20 cellular contexts compared by ENCODE assay signal in genomic region chrX:51407520-51408409, GRCh38.
DNase-seq lines count a peak whose midpoint lies in the region; ATAC-seq and TF ChIP-seq lines count a peak whose summit lies in the region.
"Had no signal": no experiment of that assay in that cellular context is flagged by ENCODE, and none has a peak within 500 bp of the region (broad histone marks: within the 10 kb centered on the region; RNA-seq: fewer than 3 reads in every experiment).

No MANE protein-coding gene starts in this region.

- no peak overlapping the region for H2BK120ac ChIP-seq in mesendoderm (ENCODE audit: low read depth, low read length)

- H3K79me2 ChIP-seq in GM23338 (replicated peaks; ENCODE audit: insufficient read depth) = no peaks in the 10 kb centered on the region
- H3K79me2 ChIP-seq in mesendoderm (ENCODE audit: control insufficient read depth, insufficient read depth, low read length) = no peaks in the 10 kb centered on the region
- H3K79me2 ChIP-seq in osteoblast (ENCODE audit: insufficient read depth, low read length) = no peaks in the 10 kb centered on the region

- no peak overlapping the region for H3K4me3 ChIP-seq in GM23338
- H3K4me3 ChIP-seq in mesendoderm (ENCODE audit: low read length) = no peak overlapping the region
- no peak overlapping the region for H3K4me3 ChIP-seq in osteoblast (ENCODE audit: insufficient read depth, low read length)
- H3K4me3 ChIP-seq in vagina = no peak overlapping the region
- H3K4me3 ChIP-seq: BLaER1, GM23248 had no signal

- no peaks in the 10 kb centered on the region for H3F3A ChIP-seq in GM23338 (replicated peaks; ENCODE audit: low read depth)

- no peak overlapping the region for H2AK5ac ChIP-seq in mesendoderm (ENCODE audit: low read length)

- H3K4me2 ChIP-seq in GM23338 (no peak overlapping the region), mesendoderm (ENCODE audit: low read length) (no peak overlapping the region), osteoblast (ENCODE audit: insufficient read depth, low read length) (no peak overlapping the region)
- H3K4me2 ChIP-seq: BLaER1 had no signal

- H3K27ac Mint-ChIP-seq in GM23338 (0 out of 2 replicates have a peak overlapping the region, but pooled peaks have one; percentile 36), WTC11 (no peak overlapping the region), HFFc6 (no peak overlapping the region)
- H3K27ac Mint-ChIP-seq: CD8-positive, alpha-beta T cell; IgD-negative memory B cell had no signal

- H2BK5ac ChIP-seq in mesendoderm (ENCODE audit: low read length) = no peak overlapping the region

- POLR2A ChIA-PET in WTC11 (lab: Charles Lee) = no interaction called here

- H3K27ac ChIP-seq in GM23338 (ENCODE audit: low read depth) (no peak overlapping the region), mesendoderm (ENCODE audit: low read depth, low read length) (no peak overlapping the region), osteoblast (ENCODE audit: low read depth, low read length) (no peak overlapping the region), vagina (no peak overlapping the region)
- H3K27ac ChIP-seq: BLaER1, GM23248 had no signal

- no peaks in the 10 kb centered on the region for H3K9me3 ChIP-seq in osteoblast (ENCODE audit: low read depth, low read length)
- no peaks in the 10 kb centered on the region for H3K9me3 ChIP-seq in vagina

- TF ChIP-seq POLR2A in vagina (IDR thresholded peaks at IDR 0.05) = no peak

- H2BK15ac ChIP-seq in mesendoderm (replicated peaks; ENCODE audit: low read depth) = no peak overlapping the region

- H3K4me1 ChIP-seq in GM23338 (ENCODE audit: insufficient read depth) (no peaks in the 10 kb centered on the region), mesendoderm (ENCODE audit: control insufficient read depth, low read depth, low read length) (peaks cover 1% of the 10 kb centered on the region), osteoblast (ENCODE audit: insufficient read depth, low read length) (no peaks in the 10 kb centered on the region), vagina (no peaks in the 10 kb centered on the region)
- H3K4me1 ChIP-seq: BLaER1 had no signal

- H3K4me3 Mint-ChIP-seq in GM23338 = no peak overlapping the region
- H3K4me3 Mint-ChIP-seq in WTC11 = no peak overlapping the region
- H3K4me3 Mint-ChIP-seq in HFFc6 = no peak overlapping the region
- H3K4me3 Mint-ChIP-seq: CD14-positive monocyte; CD8-positive, alpha-beta T cell had no signal

- peaks cover 5% of the 10 kb centered on the region; the same call in 2 of the 3 replicates for H3K9me3 Mint-ChIP-seq in GM23338
- H3K9me3 Mint-ChIP-seq in WTC11 = no peaks in the 10 kb centered on the region
- H3K9me3 Mint-ChIP-seq in HFFc6 = peaks cover 5% of the 10 kb centered on the region; the same call in 1 of the 2 replicates
- H3K9me3 Mint-ChIP-seq: CD8-positive, alpha-beta T cell had no signal

- no CpG with 5 or more reads among the region's 54 CpGs for WGBS in mesendoderm (ENCODE audit: extremely low coverage, insufficient coverage, low lambda C conversion rate)

- no peaks in the 10 kb centered on the region for H3K79me1 ChIP-seq in mesendoderm (ENCODE audit: low read length)

- no peak overlapping the region for H3K18ac ChIP-seq in mesendoderm (ENCODE audit: low read length)

- H3K27me3 Mint-ChIP-seq in GM23338 (ENCODE audit: insufficient read depth, low read depth, poor library complexity) (no peaks in the 10 kb centered on the region), WTC11 (ENCODE audit: low read depth) (no peaks in the 10 kb centered on the region), HFFc6 (ENCODE audit: insufficient read depth) (no peaks in the 10 kb centered on the region)
- H3K27me3 Mint-ChIP-seq: IgD-negative memory B cell had no signal

- H3K23ac ChIP-seq in mesendoderm (ENCODE audit: low read length) = no peak overlapping the region

- no peaks in the 10 kb centered on the region for H4K20me1 ChIP-seq in GM23338 (replicated peaks; ENCODE audit: insufficient read depth)
- H4K20me1 ChIP-seq in osteoblast (ENCODE audit: insufficient read depth, low read length) = no peaks in the 10 kb centered on the region

- no peak overlapping the region for H3K9ac ChIP-seq in mesendoderm (ENCODE audit: low read length)
- H3K9ac ChIP-seq: BLaER1, GM23248 had no signal

- TF ChIP-seq CTCF in GM23338 (conservative IDR thresholded peaks at IDR 0.05; ENCODE audit: low read depth in 2 of 2) (no peak), WTC11 (IDR thresholded peaks at IDR 0.05) (no peak), osteoblast (IDR thresholded peaks at IDR 0.05; ENCODE audit: extremely low read depth, low read depth, low read length) (no peak), HFFc6 (IDR thresholded peaks at IDR 0.05) (no peak), vagina (IDR thresholded peaks at IDR 0.05) (no peak)

- H3K4ac ChIP-seq in mesendoderm (ENCODE audit: low read depth, low read length) = no peak overlapping the region

- peak overlapping the region; percentile 42 for H3K56ac ChIP-seq in mesendoderm (ENCODE audit: low read length)

- ATAC-seq in GM23338 (peak; percentile 63), WTC11 (peak; percentile 63), GM18861 (IDR thresholded peaks at IDR 0.05; ENCODE audit: unreplicated experiment) (no peak)
- ATAC-seq: CD8-positive, alpha-beta T cell had no signal

- H4K8ac ChIP-seq in mesendoderm (ENCODE audit: low read depth, low read length) = no peak overlapping the region

- H3K36me3 Mint-ChIP-seq in GM23338 (ENCODE audit: low read depth) (no peaks in the 10 kb centered on the region; the same call in 2 of the 3 replicates), WTC11 (no peaks in the 10 kb centered on the region), HFFc6 (ENCODE audit: low read depth) (no peaks in the 10 kb centered on the region)
- H3K36me3 Mint-ChIP-seq: CD14-positive monocyte, IgD-negative memory B cell had no signal

- H2AFZ ChIP-seq in GM23338 (no peak overlapping the region), osteoblast (ENCODE audit: low read length) (no peak overlapping the region)
- H2AFZ ChIP-seq: GM23248 had no signal

- no peak for DNase-seq in GM23338 (ENCODE audit: low spot score)
- DNase-seq in WTC11 (ENCODE audit: low spot score) = no peak
- DNase-seq in mesendoderm = peak; percentile 26
- DNase-seq in osteoblast (ENCODE audit: insufficient read length, low spot score, missing footprints) = peak; percentile 30
- DNase-seq in HFFc6 = no peak
- DNase-seq in islet precursor cell = no peak
- DNase-seq in vagina (ENCODE audit: extremely low spot score in 2 of 2) = no peak
- DNase-seq: 8988T; CD8-positive, alpha-beta T cell; COR-L47; DMS 273 treated with DMSO at 0.1 percent for 48 hours; DMS53; DND-41; GM23248; HCEC 1CT; KBM-7 had no signal

- CTCF ChIA-PET in WTC11 (lab: Charles Lee) = no interaction called here

- peaks cover 13% of the 10 kb centered on the region for H3K4me1 Mint-ChIP-seq in GM23338
- peaks cover 14% of the 10 kb centered on the region for H3K4me1 Mint-ChIP-seq in WTC11
- H3K4me1 Mint-ChIP-seq in HFFc6 (ENCODE audit: low read depth) = no peaks in the 10 kb centered on the region
- H3K4me1 Mint-ChIP-seq: CD14-positive monocyte, IgD-negative memory B cell had no signal

- H3K9me2 ChIP-seq in GM23338 (ENCODE audit: insufficient read depth) = no peaks in the 10 kb centered on the region

- no peaks in the 10 kb centered on the region for H3K36me3 ChIP-seq in GM23338 (ENCODE audit: insufficient read depth)
- H3K36me3 ChIP-seq in mesendoderm (ENCODE audit: control insufficient read depth, insufficient read depth, low read length) = no peaks in the 10 kb centered on the region
- no peaks in the 10 kb centered on the region for H3K36me3 ChIP-seq in osteoblast (ENCODE audit: insufficient read depth, low read length)
- no peaks in the 10 kb centered on the region for H3K36me3 ChIP-seq in vagina
- H3K36me3 ChIP-seq: BLaER1 had no signal

- H3K27me3 ChIP-seq in GM23338 (ENCODE audit: insufficient read depth) (no peaks in the 10 kb centered on the region), mesendoderm (ENCODE audit: insufficient read depth, low read length, poor library complexity) (no peaks in the 10 kb centered on the region), osteoblast (ENCODE audit: insufficient read depth, low read length) (no peaks in the 10 kb centered on the region), vagina (no peaks in the 10 kb centered on the region)

- H4K5ac ChIP-seq in mesendoderm (ENCODE audit: low read length) = no peak overlapping the region

- intact Hi-C loops in vagina (cut with DNase I) = no loop called here

TF ChIP-seq in GM23338, 12 proteins besides CTCF, POLR2A, EP300 and RAD21 (continues in another document):
- TF ChIP-seq EZH2 (IDR thresholded peaks at IDR 0.05; ENCODE audit: low read depth, unreplicated experiment) = no peak

TF ChIP-seq in WTC11, 78 proteins besides CTCF, POLR2A, EP300 and RAD21:
- peak; percentile 19; the same call in 1 of the 2 replicates for TF ChIP-seq ZNF263 (CRISPR knock-in tag; IDR thresholded peaks at IDR 0.05; ENCODE audit: low read depth)
- TF ChIP-seq, protein P1, sequence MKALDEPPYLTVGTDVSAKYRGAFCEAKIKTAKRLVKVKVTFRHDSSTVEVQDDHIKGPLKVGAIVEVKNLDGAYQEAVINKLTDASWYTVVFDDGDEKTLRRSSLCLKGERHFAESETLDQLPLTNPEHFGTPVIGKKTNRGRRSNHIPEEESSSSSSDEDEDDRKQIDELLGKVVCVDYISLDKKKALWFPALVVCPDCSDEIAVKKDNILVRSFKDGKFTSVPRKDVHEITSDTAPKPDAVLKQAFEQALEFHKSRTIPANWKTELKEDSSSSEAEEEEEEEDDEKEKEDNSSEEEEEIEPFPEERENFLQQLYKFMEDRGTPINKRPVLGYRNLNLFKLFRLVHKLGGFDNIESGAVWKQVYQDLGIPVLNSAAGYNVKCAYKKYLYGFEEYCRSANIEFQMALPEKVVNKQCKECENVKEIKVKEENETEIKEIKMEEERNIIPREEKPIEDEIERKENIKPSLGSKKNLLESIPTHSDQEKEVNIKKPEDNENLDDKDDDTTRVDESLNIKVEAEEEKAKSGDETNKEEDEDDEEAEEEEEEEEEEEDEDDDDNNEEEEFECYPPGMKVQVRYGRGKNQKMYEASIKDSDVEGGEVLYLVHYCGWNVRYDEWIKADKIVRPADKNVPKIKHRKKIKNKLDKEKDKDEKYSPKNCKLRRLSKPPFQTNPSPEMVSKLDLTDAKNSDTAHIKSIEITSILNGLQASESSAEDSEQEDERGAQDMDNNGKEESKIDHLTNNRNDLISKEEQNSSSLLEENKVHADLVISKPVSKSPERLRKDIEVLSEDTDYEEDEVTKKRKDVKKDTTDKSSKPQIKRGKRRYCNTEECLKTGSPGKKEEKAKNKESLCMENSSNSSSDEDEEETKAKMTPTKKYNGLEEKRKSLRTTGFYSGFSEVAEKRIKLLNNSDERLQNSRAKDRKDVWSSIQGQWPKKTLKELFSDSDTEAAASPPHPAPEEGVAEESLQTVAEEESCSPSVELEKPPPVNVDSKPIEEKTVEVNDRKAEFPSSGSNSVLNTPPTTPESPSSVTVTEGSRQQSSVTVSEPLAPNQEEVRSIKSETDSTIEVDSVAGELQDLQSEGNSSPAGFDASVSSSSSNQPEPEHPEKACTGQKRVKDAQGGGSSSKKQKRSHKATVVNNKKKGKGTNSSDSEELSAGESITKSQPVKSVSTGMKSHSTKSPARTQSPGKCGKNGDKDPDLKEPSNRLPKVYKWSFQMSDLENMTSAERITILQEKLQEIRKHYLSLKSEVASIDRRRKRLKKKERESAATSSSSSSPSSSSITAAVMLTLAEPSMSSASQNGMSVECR (CRISPR knock-in tag; IDR thresholded peaks at IDR 0.05; ENCODE audit: borderline replicate concordance) = no peak

Comparison
In these comparisons a context has a peak if more than half of its experiments do, and no peak if none do; other contexts are left out.
1. DNase-seq: peak in mesendoderm (single experiment) and osteoblast (single experiment); none in GM23338 (single experiment), WTC11 (single experiment), HFFc6 (single experiment), islet precursor cell (single experiment) and vagina (0 of 2).